ENCODE assay signal across 15 cellular contexts in genomic region chr2:239830066-239830717, GRCh38.
DNase-seq lines count a peak whose midpoint lies in the region; TF ChIP-seq lines count a peak whose summit lies in the region.
"Had no signal": no experiment of that assay in that cellular context is flagged by ENCODE, and none has a peak within 500 bp of the region (broad histone marks: within the 10 kb centered on the region; RNA-seq: fewer than 3 reads in every experiment).

No MANE protein-coding gene starts in this region.

- no peak overlapping the region for H2BK5ac ChIP-seq in neuronal stem cell (ENCODE audit: low read length)

- H3K36me3 ChIP-seq in endodermal cell (ENCODE audit: control insufficient read depth, insufficient read depth, low read length) (no peaks in the 10 kb centered on the region), neuronal stem cell (replicated peaks in 1 of 2; ENCODE audit: control insufficient read depth in 2 of 2, insufficient read depth in 2 of 2, low read length in 2 of 2) (no peaks in the 10 kb centered on the region), mammary epithelial cell (ENCODE audit: insufficient read depth, low read length) (no peaks in the 10 kb centered on the region)

- peak overlapping the region; percentile 59 for H2AK5ac ChIP-seq in neuronal stem cell (ENCODE audit: low read depth, low read length)

- no peak overlapping the region for H4K8ac ChIP-seq in neuronal stem cell (ENCODE audit: low read depth, low read length)

- H3K4me3 Mint-ChIP-seq in CD14-positive monocyte: no peak overlapping the region
- H3K4me3 Mint-ChIP-seq in endodermal cell: no peak overlapping the region
- H3K4me3 Mint-ChIP-seq: activated T-cell treated with anti-CD3 and anti-CD28 coated beads, Interleukin-2, amount 50 U/mL, for 4 hours; GM23338 had no signal

- DNase-seq in CD14-positive monocyte (ENCODE audit: low spot score) (peak; percentile 26), MV-4-11 (lab: John Stamatoyannopoulos, UW) (peak; percentile 42), endodermal cell (peak; percentile 36), neuronal stem cell (ENCODE audit: low spot score) (no peak), GM13977 (ENCODE audit: low spot score) (no peak), NCI-H1417 treated with DMSO at 0.1 percent for 48 hours (lab: John Stamatoyannopoulos, UW) (no peak), mammary epithelial cell (no peak), LoVo (ENCODE audit: low spot score) (no peak)
- DNase-seq: activated CD4-positive, CD25-positive, alpha-beta regulatory T cell; activated T-cell treated with anti-CD3 and anti-CD28 coated beads, Interleukin-2, amount 50 U/mL, for 4 hours; cortex of kidney; IMR-90; NCI-H446; PC-9 had no signal

- no peak overlapping the region for H2BK12ac ChIP-seq in neuronal stem cell (ENCODE audit: low read length)

- H2AFZ ChIP-seq in neuronal stem cell (ENCODE audit: low read length): no peak overlapping the region
- H2AFZ ChIP-seq in mammary epithelial cell (ENCODE audit: low read depth, low read length): no peak overlapping the region
- H2AFZ ChIP-seq: PC-9 had no signal

- H3K4me2 ChIP-seq in neuronal stem cell (ENCODE audit: insufficient read depth, low read length, poor library complexity, severe bottlenecking) (no peak overlapping the region), mammary epithelial cell (ENCODE audit: insufficient read depth, low read depth, low read length) (no peak overlapping the region)
- H3K4me2 ChIP-seq: GM23338, PC-9 had no signal

- WGBS in endodermal cell (ENCODE audit: insufficient coverage in 1 of 2, insufficient read length in 1 of 2), 2 experiments: 93% methylated on average over 8 of the region's 8 CpGs
- no CpG with 5 or more reads among the region's 8 CpGs for WGBS in neuronal stem cell (ENCODE audit: extremely low coverage in 2 of 2, insufficient read length in 2 of 2, insufficient replicate concordance in 1 of 2), 2 donors
- 76% methylated on average over 5 of the region's 8 CpGs for WGBS in mammary epithelial cell (ENCODE audit: low coverage, missing lambda C conversion rate)

- peak overlapping the region; percentile 42 for H3K18ac ChIP-seq in neuronal stem cell (ENCODE audit: low read length)

- no peak overlapping the region for H4K91ac ChIP-seq in neuronal stem cell (ENCODE audit: low read depth, low read length, poor library complexity)

- H4K20me1 ChIP-seq in mammary epithelial cell (ENCODE audit: insufficient read depth, low read length): no peaks in the 10 kb centered on the region

- no peak overlapping the region for H3K4ac ChIP-seq in neuronal stem cell (ENCODE audit: low read length)

- H3K27ac ChIP-seq in endodermal cell (ENCODE audit: low read depth, low read length): no peak overlapping the region
- no peak overlapping the region for H3K27ac ChIP-seq in neuronal stem cell (replicated peaks; ENCODE audit: low read length)
- H3K27ac ChIP-seq in mammary epithelial cell (ENCODE audit: insufficient read depth, low read depth, low read length): no peak overlapping the region
- H3K27ac ChIP-seq: PC-9 had no signal

- peak overlapping the region; percentile 45 for H2BK15ac ChIP-seq in neuronal stem cell (ENCODE audit: low read length)

- H3K23ac ChIP-seq in neuronal stem cell (ENCODE audit: low read depth, low read length, poor library complexity): peak overlapping the region; percentile 16

- H3K4me3 ChIP-seq in endodermal cell (ENCODE audit: low read length): no peak overlapping the region
- no peak overlapping the region for H3K4me3 ChIP-seq in neuronal stem cell (ENCODE audit: low read length in 2 of 2)
- no peak overlapping the region for H3K4me3 ChIP-seq in mammary epithelial cell (replicated peaks in 1 of 3; ENCODE audit: insufficient read depth in 1 of 3, low read depth in 2 of 3, low read length in 3 of 3)
- H3K4me3 ChIP-seq: GM23338, PC-9 had no signal

- dilution Hi-C loops in mammary epithelial cell (cut with HindIII; ENCODE audit: low sequenced_read_pairs): no loop called here

- H3K27ac Mint-ChIP-seq in CD14-positive monocyte (no peak overlapping the region), endodermal cell (no peak overlapping the region)
- H3K27ac Mint-ChIP-seq: GM23338 had no signal

- H3K79me2 ChIP-seq in mammary epithelial cell (ENCODE audit: insufficient read depth, low read length): no peaks in the 10 kb centered on the region

- no peaks in the 10 kb centered on the region for H3K79me1 ChIP-seq in neuronal stem cell (ENCODE audit: low read depth, low read length)

- in situ Hi-C loops in GM13977 (cut with MboI; ENCODE audit: low pct_unique_long_range_greater_than_20kb, low sequenced_read_pairs, unreplicated experiment): no loop called here
- in situ Hi-C loops in mammary epithelial cell (cut with MboI; ENCODE audit: low sequenced_read_pairs in 2 of 2): no loop called here

- H2BK120ac ChIP-seq in neuronal stem cell (ENCODE audit: low read depth, low read length): no peak overlapping the region

- no peak overlapping the region for H3K14ac ChIP-seq in neuronal stem cell (ENCODE audit: low read length)

- H3K4me1 ChIP-seq in endodermal cell (ENCODE audit: control insufficient read depth, insufficient read depth, low read length): peaks cover 7% of the 10 kb centered on the region
- peaks cover 8 to 9% of the 10 kb centered on the region in 2 donors for H3K4me1 ChIP-seq in neuronal stem cell (ENCODE audit: control insufficient read depth in 2 of 2, insufficient read depth in 1 of 2, low read depth in 1 of 2, low read length in 2 of 2)
- no peaks in the 10 kb centered on the region for H3K4me1 ChIP-seq in mammary epithelial cell (ENCODE audit: insufficient read depth, low read length)

- no peaks in the 10 kb centered on the region for H3K36me3 Mint-ChIP-seq in CD14-positive monocyte
- H3K36me3 Mint-ChIP-seq in endodermal cell (ENCODE audit: low read depth): no peaks in the 10 kb centered on the region

- H3K27me3 Mint-ChIP-seq in CD14-positive monocyte (ENCODE audit: low read depth in 3 of 3): peaks cover 3 to 14% (median 7%) of the 10 kb centered on the region in 3 donors
- H3K27me3 Mint-ChIP-seq in endodermal cell (ENCODE audit: insufficient read depth): peaks cover 25% of the 10 kb centered on the region

- TF ChIP-seq CTCF in CD14-positive monocyte (IDR thresholded peaks at IDR 0.05): no peak
- TF ChIP-seq CTCF in endodermal cell (conservative IDR thresholded peaks at IDR 0.05): no peak
- TF ChIP-seq CTCF in GM13977 (IDR thresholded peaks at IDR 0.05; ENCODE audit: extremely low read depth, insufficient read depth, missing control alignments): no peak
- no peak for TF ChIP-seq CTCF in mammary epithelial cell (conservative IDR thresholded peaks at IDR 0.05 in 1 of 2, IDR thresholded peaks at IDR 0.05 in 1 of 2; ENCODE audit: extremely low read depth in 1 of 2, insufficient read depth in 1 of 2, low read depth in 1 of 2, low read length in 2 of 2)

- H3K27me3 ChIP-seq in endodermal cell (ENCODE audit: control insufficient read depth, insufficient read depth, low read length, poor library complexity, severe bottlenecking): peaks cover 6% of the 10 kb centered on the region
- no peaks in the 10 kb centered on the region for H3K27me3 ChIP-seq in neuronal stem cell (ENCODE audit: control insufficient read depth in 3 of 3, insufficient read depth in 3 of 3, low read depth in 1 of 3, low read length in 3 of 3)
- no peaks in the 10 kb centered on the region for H3K27me3 ChIP-seq in mammary epithelial cell (ENCODE audit: insufficient read depth, low read length)

- H3K9me3 Mint-ChIP-seq in CD14-positive monocyte: peaks cover 0 to 7% (median 4%) of the 10 kb centered on the region in 7 donors
- no peaks in the 10 kb centered on the region for H3K9me3 Mint-ChIP-seq in endodermal cell
- H3K9me3 Mint-ChIP-seq: activated T-cell treated with anti-CD3 and anti-CD28 coated beads, Interleukin-2, amount 50 U/mL, for 4 hours had no signal

- H3K4me1 Mint-ChIP-seq in CD14-positive monocyte: no peaks in the 10 kb centered on the region
- peaks cover 12% of the 10 kb centered on the region for H3K4me1 Mint-ChIP-seq in endodermal cell

- H3K9me3 ChIP-seq in endodermal cell (ENCODE audit: control insufficient read depth, low read length) (no peaks in the 10 kb centered on the region), neuronal stem cell (replicated peaks in 1 of 2; ENCODE audit: control insufficient read depth in 2 of 2, insufficient read depth in 1 of 2, low read depth in 1 of 2, low read length in 2 of 2) (peaks cover 0 to 4% of the 10 kb centered on the region in 2 donors), mammary epithelial cell (replicated peaks; ENCODE audit: insufficient read depth, low read length) (peaks cover 21% of the 10 kb centered on the region)

- intact Hi-C loops in CD14-positive monocyte (cut with micrococcal nuclease): no loop called here
- intact Hi-C loops in mammary epithelial cell (cut with micrococcal nuclease): no loop called here

- CTCF ChIA-PET in mammary epithelial cell (lab: Charles Lee; ENCODE audit: low non-redundant PET): no interaction called here

- no peak overlapping the region for H3K9ac ChIP-seq in endodermal cell (ENCODE audit: extremely low read depth, low read length, poor library complexity, severe bottlenecking)
- H3K9ac ChIP-seq in neuronal stem cell (ENCODE audit: low read depth, low read length, poor library complexity): no peak overlapping the region
- no peak overlapping the region for H3K9ac ChIP-seq in mammary epithelial cell (ENCODE audit: insufficient read depth, low read length)

- no TSS peak for BruUV-seq in mammary epithelial cell (replicated peaks; lab: Mats Ljungman, UMichigan)

Comparison
In these comparisons a context has a peak if more than half of its experiments do, and no peak if none do; other contexts are left out.
1. DNase-seq: peak in CD14-positive monocyte (single experiment), MV-4-11 (single experiment) and endodermal cell (single experiment); none in neuronal stem cell (single experiment), GM13977 (single experiment), NCI-H1417 treated with DMSO at 0.1 percent for 48 hours (single experiment), mammary epithelial cell (single experiment) and LoVo (single experiment).